In the genomic region with DNA sequence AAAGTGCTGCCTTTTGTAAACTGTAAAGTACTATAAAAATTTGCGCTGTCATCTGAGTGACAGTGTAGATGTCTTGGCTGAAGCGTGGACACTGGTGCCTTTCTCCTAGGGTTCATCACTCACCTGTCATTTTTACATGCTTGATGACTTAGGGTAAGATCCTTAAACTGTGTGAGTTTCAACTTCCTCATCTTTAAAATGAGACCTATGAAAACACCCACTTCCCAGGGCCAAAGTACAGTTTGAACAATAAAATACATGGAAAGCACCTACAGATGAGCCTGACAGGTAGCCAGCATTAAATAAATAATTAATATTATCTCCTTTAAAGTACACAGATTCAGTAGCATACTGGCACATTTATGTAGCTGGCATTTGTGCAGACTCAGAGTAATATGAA, we compare ENCODE assay signal across 23 cellular contexts.
DNase-seq lines count a peak whose midpoint lies in the region; ATAC-seq, FAIRE-seq and TF ChIP-seq lines count a peak whose summit lies in the region.
"Had no signal": no experiment of that assay in that cellular context is flagged by ENCODE, and none has a peak within 500 bp of the region (broad histone marks: within the 10 kb centered on the region; RNA-seq: fewer than 3 reads in every experiment).

No MANE protein-coding gene starts in this region.

- POLR2A ChIA-PET in GM12878 (lab: Charles Lee) = no interaction called here

- FAIRE-seq in GM12878 (lab: Jason Lieb, UNC) (no peak), GM19239 (lab: Jason Lieb, UNC) (no peak)
- FAIRE-seq: A549, GM12891 had no signal

- SMC1A ChIA-PET in GM12878 (lab: Charles Lee; ENCODE audit: uncharacterized antibody, unreplicated experiment) = no interaction called here

- no peaks in the 10 kb centered on the region for H3K79me2 ChIP-seq in GM12878 (ENCODE audit: control insufficient read depth, insufficient read depth, low read length)

- H3K9me3 ChIP-seq in GM12878 (replicated peaks; ENCODE audit: control insufficient read depth, insufficient read depth, low read length) = no peaks in the 10 kb centered on the region
- H3K9me3 ChIP-seq in mucosa of descending colon = no peaks in the 10 kb centered on the region
- H3K9me3 ChIP-seq in gastrocnemius medialis = no peaks in the 10 kb centered on the region
- H3K9me3 ChIP-seq: A549, BE2C, BLaER1 had no signal

- no peak for ATAC-seq in GM12878
- ATAC-seq in mucosa of descending colon = peak; percentile 74
- ATAC-seq in gastrocnemius medialis = no peak
- ATAC-seq: A549 had no signal

- H3K27me3 ChIP-seq in GM12878 (replicated peaks in 1 of 2; ENCODE audit: control insufficient read depth in 2 of 2, insufficient read depth in 2 of 2, low read length in 1 of 2) = no peaks in the 10 kb centered on the region
- no peaks in the 10 kb centered on the region for H3K27me3 ChIP-seq in gastrocnemius medialis
- H3K27me3 ChIP-seq: BE2C, BLaER1 had no signal

- TF ChIP-seq EP300 in GM12878 (IDR thresholded peaks at IDR 0.05; ENCODE audit: borderline replicate concordance in 1 of 2, control insufficient read depth in 1 of 2, low read depth in 2 of 2, low read length in 2 of 2) = no peak

- no peak overlapping the region for H3K4me2 ChIP-seq in GM12878 (ENCODE audit: control insufficient read depth, insufficient read depth)
- H3K4me2 ChIP-seq: A549, BLaER1 had no signal

- H3K9ac ChIP-seq in GM12878 (ENCODE audit: control insufficient read depth, insufficient read depth, low read length) = no peak overlapping the region
- H3K9ac ChIP-seq: BLaER1 had no signal

- H3K27ac ChIP-seq in GM12878 (ENCODE audit: control insufficient read depth, insufficient read depth) (no peak overlapping the region), gastrocnemius medialis (no peak overlapping the region)
- H3K27ac ChIP-seq: 22Rv1, A549, BLaER1 had no signal

- TF ChIP-seq POLR2A in GM12878 (IDR thresholded peaks at IDR 0.05; ENCODE audit: low read depth, low read length) (no peak), gastrocnemius medialis (IDR thresholded peaks at IDR 0.05) (no peak)

- no peak overlapping the region for H2AFZ ChIP-seq in GM12878 (ENCODE audit: control insufficient read depth, low read depth, low read length)

- TF ChIP-seq CTCF in LNCaP clone FGC (IDR thresholded peaks at IDR 0.05; ENCODE audit: control insufficient read depth, extremely low read depth, insufficient read depth) (no peak), GM12878 (IDR thresholded peaks at IDR 0.05 in 2 of 3, conservative IDR thresholded peaks at IDR 0.05 in 1 of 3; ENCODE audit: control insufficient read depth in 2 of 3, extremely low read depth in 1 of 3, insufficient read depth in 1 of 3, low read depth in 3 of 3, low read length in 3 of 3) (no peak), mucosa of descending colon (IDR thresholded peaks at IDR 0.05) (no peak), gastrocnemius medialis (IDR thresholded peaks at IDR 0.05 in 4 of 5, conservative IDR thresholded peaks at IDR 0.05 in 1 of 5) (no peak)

- no TSS peak for BruUV-seq in GM12878 (replicated peaks; lab: Mats Ljungman, UMichigan)

- RAD21 ChIA-PET in GM12878 (lab: Charles Lee; ENCODE audit: unreplicated experiment) = no interaction called here

- H3K4me3 ChIP-seq in LNCaP clone FGC (ENCODE audit: low read depth, low read length) (no peak overlapping the region), GM12878 (no peak overlapping the region), mucosa of descending colon (no peak overlapping the region), gastrocnemius medialis (no peak overlapping the region)
- H3K4me3 ChIP-seq: A549, BLaER1 had no signal

- no peak for TF ChIP-seq RAD21 in GM12878 (IDR thresholded peaks at IDR 0.05; ENCODE audit: insufficient read depth, low read depth, low read length)

- no peaks in the 10 kb centered on the region for H4K20me1 ChIP-seq in GM12878 (ENCODE audit: control insufficient read depth, insufficient read depth)
- H4K20me1 ChIP-seq: BLaER1 had no signal

- H3K4me1 ChIP-seq in GM12878 (ENCODE audit: control insufficient read depth, insufficient read depth, low read length) = no peaks in the 10 kb centered on the region
- no peaks in the 10 kb centered on the region for H3K4me1 ChIP-seq in mucosa of descending colon (ENCODE audit: low read depth)
- H3K4me1 ChIP-seq in gastrocnemius medialis = no peaks in the 10 kb centered on the region
- H3K4me1 ChIP-seq: A549, BE2C, BLaER1 had no signal

- intact Hi-C loops in GM12878 (cut with micrococcal nuclease; ENCODE audit: unreplicated experiment) (no loop called here), mucosa of descending colon (cut with DNase I, micrococcal nuclease) (no loop called here), gastrocnemius medialis (cut with DNase I; ENCODE audit: low total_unique reads) (no loop called here)

- in situ Hi-C loops in GM12878 (cut with MboI) = no loop called here
- in situ Hi-C loops in gastrocnemius medialis (cut with MboI; ENCODE audit: low sequenced_read_pairs in 4 of 4) = no loop called here

- DNase-seq in LNCaP clone FGC (ENCODE audit: low read depth) = peak; percentile 32
- DNase-seq in GM12878 (ENCODE audit: low read depth, low spot score) = no peak
- peak in 1 of 3 donors; percentile 19 for DNase-seq in mucosa of descending colon
- DNase-seq in gastrocnemius medialis = no peak
- no peak for DNase-seq in GM19239 (ENCODE audit: insufficient read length, low spot score)
- no peak for DNase-seq in AML-193 (lab: John Stamatoyannopoulos, UW)
- DNase-seq: BE2C; C1 segment of cervical spinal cord; CD4-positive, alpha-beta memory T cell; CD4-positive, CD25-positive, alpha-beta regulatory T cell; CD8-positive, alpha-beta memory T cell; COR-L47; DMS 273 treated with DMSO at 0.1 percent for 48 hours; DMS153; DMS53; DMS79; DND-41; EL; GDM1 had no signal

- WGBS in GM12878 (ENCODE audit: insufficient coverage, insufficient replicate concordance, low lambda C conversion rate, missing lambda C conversion rate) = 25% methylated on average over 2 of the region's 2 CpGs

- CTCF ChIA-PET in GM12878 (lab: Yijun Ruan, JAX) = no interaction called here

- H3K36me3 ChIP-seq in GM12878 (ENCODE audit: control insufficient read depth in 2 of 2, insufficient read depth in 2 of 2, low read length in 1 of 2) (no peaks in the 10 kb centered on the region), mucosa of descending colon (ENCODE audit: low read depth) (no peaks in the 10 kb centered on the region), gastrocnemius medialis (no peaks in the 10 kb centered on the region)
- H3K36me3 ChIP-seq: BE2C, BLaER1 had no signal

TF ChIP-seq in GM12878, 131 proteins besides CTCF, POLR2A, EP300 and RAD21:
- no peak for TF ChIP-seq LARP7 (IDR thresholded peaks at IDR 0.05)
- TF ChIP-seq, protein P1, sequence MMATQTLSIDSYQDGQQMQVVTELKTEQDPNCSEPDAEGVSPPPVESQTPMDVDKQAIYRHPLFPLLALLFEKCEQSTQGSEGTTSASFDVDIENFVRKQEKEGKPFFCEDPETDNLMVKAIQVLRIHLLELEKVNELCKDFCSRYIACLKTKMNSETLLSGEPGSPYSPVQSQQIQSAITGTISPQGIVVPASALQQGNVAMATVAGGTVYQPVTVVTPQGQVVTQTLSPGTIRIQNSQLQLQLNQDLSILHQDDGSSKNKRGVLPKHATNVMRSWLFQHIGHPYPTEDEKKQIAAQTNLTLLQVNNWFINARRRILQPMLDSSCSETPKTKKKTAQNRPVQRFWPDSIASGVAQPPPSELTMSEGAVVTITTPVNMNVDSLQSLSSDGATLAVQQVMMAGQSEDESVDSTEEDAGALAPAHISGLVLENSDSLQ (IDR thresholded peaks at IDR 0.05) = peak; percentile 26; the same call in 1 of the 2 replicates
